ENCODE assay signal across 15 cellular contexts in the genomic region with DNA sequence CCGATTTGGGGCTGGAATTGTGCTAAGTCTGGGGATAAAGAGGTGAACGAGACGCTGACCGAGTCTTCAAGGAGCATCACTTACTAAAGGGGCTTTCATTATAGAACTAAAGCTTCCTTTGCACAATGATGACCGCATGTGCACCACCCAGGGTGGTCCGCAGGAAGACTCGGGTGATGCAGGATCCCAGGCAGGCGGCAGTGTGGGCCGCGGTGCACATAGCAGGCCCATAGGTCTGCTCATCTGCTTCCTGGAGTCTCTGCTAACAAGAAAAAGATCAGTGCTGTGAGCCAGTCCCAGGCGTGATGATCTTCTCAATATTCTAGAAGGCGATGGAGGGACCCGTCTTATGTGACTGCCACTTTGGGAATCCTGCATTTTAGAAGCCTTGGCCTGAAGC.
DNase-seq lines count a peak whose midpoint lies in the region; ATAC-seq and TF ChIP-seq lines count a peak whose summit lies in the region.
"Had no signal": no experiment of that assay in that cellular context is flagged by ENCODE, and none has a peak within 500 bp of the region (broad histone marks: within the 10 kb centered on the region; RNA-seq: fewer than 3 reads in every experiment).

No MANE protein-coding gene starts in this region.

- H3K4me1 Mint-ChIP-seq in glutamatergic neuron (ENCODE audit: low read depth, unreplicated experiment): peaks cover 11% of the 10 kb centered on the region
- H3K4me1 Mint-ChIP-seq: CD4-positive, alpha-beta memory T cell had no signal

- POLR2A ChIA-PET in Panc1 (lab: Charles Lee): no interaction called here

- intact Hi-C loops in Panc1 (cut with micrococcal nuclease; ENCODE audit: unreplicated experiment): no loop called here
- intact Hi-C loops in posterior vena cava (cut with DNase I): no loop called here

- BruUV-seq in Panc1 (replicated peaks; lab: Mats Ljungman, UMichigan): no TSS peak

- in situ Hi-C loops in Panc1 (cut with HindIII; ENCODE audit: low pct_unique_long_range_greater_than_20kb, low sequenced_read_pairs): no loop called here

- no peaks in the 10 kb centered on the region for H3F3A ChIP-seq in smooth muscle cell (ENCODE audit: low read depth)

- H3K27me3 ChIP-seq in BLaER1: no peaks in the 10 kb centered on the region
- no peaks in the 10 kb centered on the region for H3K27me3 ChIP-seq in Panc1 (ENCODE audit: control insufficient read depth, insufficient read depth, low read length)
- no peaks in the 10 kb centered on the region for H3K27me3 ChIP-seq in smooth muscle cell (ENCODE audit: low read depth)

- CTCF ChIA-PET in Panc1 (lab: Charles Lee): no interaction called here

- H3K4me3 Mint-ChIP-seq in glutamatergic neuron (ENCODE audit: unreplicated experiment): no peak overlapping the region
- H3K4me3 Mint-ChIP-seq: CD4-positive, alpha-beta memory T cell had no signal

- H3K4me3 ChIP-seq in BLaER1 (no peak overlapping the region), Panc1 (ENCODE audit: low read depth in 2 of 2, low read length in 2 of 2) (no peak overlapping the region), smooth muscle cell (no peak overlapping the region)
- H3K4me3 ChIP-seq: GM23248, HAP-1 had no signal

- ATAC-seq in Panc1: no peak

- H3K27ac ChIP-seq in BLaER1: peak overlapping the region; percentile 19
- H3K27ac ChIP-seq in Panc1 (ENCODE audit: low read length): peak overlapping the region; percentile 99
- no peak overlapping the region for H3K27ac ChIP-seq in smooth muscle cell (ENCODE audit: low read depth)
- H3K27ac ChIP-seq: 22Rv1, GM23248, HL-60 had no signal

- peaks cover 5% of the 10 kb centered on the region for H3K9me3 Mint-ChIP-seq in glutamatergic neuron (ENCODE audit: unreplicated experiment)

- H3K36me3 ChIP-seq in BLaER1 (no peaks in the 10 kb centered on the region), Panc1 (ENCODE audit: control insufficient read depth, insufficient read depth, low read length) (no peaks in the 10 kb centered on the region), smooth muscle cell (ENCODE audit: low read depth) (no peaks in the 10 kb centered on the region)
- H3K36me3 ChIP-seq: HAP-1 had no signal

- no peak overlapping the region for H2AFZ ChIP-seq in smooth muscle cell (ENCODE audit: low read depth)
- H2AFZ ChIP-seq: GM23248 had no signal

- TF ChIP-seq CTCF in Panc1 (IDR thresholded peaks at IDR 0.05): no peak
- no peak for TF ChIP-seq CTCF in glutamatergic neuron (IDR thresholded peaks at IDR 0.05; ENCODE audit: partially characterized antibody, unreplicated experiment)
- TF ChIP-seq CTCF in smooth muscle cell (IDR thresholded peaks at IDR 0.05; ENCODE audit: borderline replicate concordance, insufficient read depth, poor library complexity, severe bottlenecking): no peak

- DNase-seq in Panc1 (ENCODE audit: low read depth, low spot score) (no peak), glutamatergic neuron (peak; percentile 5), posterior vena cava (ENCODE audit: low spot score) (peak; percentile 40), dermis blood vessel endothelial cell (no peak), smooth muscle cell (lab: John Stamatoyannopoulos, UW; ENCODE audit: unreplicated experiment) (no peak)
- no peak for DNase-seq in stimulated activated naive CD4-positive, alpha-beta T cell (lab: John Stamatoyannopoulos, UW)
- DNase-seq: C1 segment of cervical spinal cord; CD4-positive, alpha-beta memory T cell; DMS79; EL; GM23248 had no signal

- H3K4me1 ChIP-seq in BLaER1: peaks cover 91% of the 10 kb centered on the region
- peaks cover 35% of the 10 kb centered on the region for H3K4me1 ChIP-seq in Panc1 (ENCODE audit: control insufficient read depth, insufficient read depth, low read length)
- H3K4me1 ChIP-seq in smooth muscle cell (ENCODE audit: low read depth): peaks cover 15% of the 10 kb centered on the region
- H3K4me1 ChIP-seq: HAP-1 had no signal

- WGBS in smooth muscle cell (ENCODE audit: low lambda C conversion rate): 98% methylated on average over 13 of the region's 13 CpGs

- H3K27me3 Mint-ChIP-seq in glutamatergic neuron (ENCODE audit: unreplicated experiment): no peaks in the 10 kb centered on the region

- peaks cover 19% of the 10 kb centered on the region for H3K36me3 Mint-ChIP-seq in glutamatergic neuron (ENCODE audit: unreplicated experiment)
- H3K36me3 Mint-ChIP-seq: CD4-positive, alpha-beta memory T cell had no signal

- H3K9me3 ChIP-seq in BLaER1 (peaks cover 9% of the 10 kb centered on the region; the same call in 1 of the 2 replicates), Panc1 (ENCODE audit: control insufficient read depth, insufficient read depth, low read depth, low read length) (no peaks in the 10 kb centered on the region), smooth muscle cell (replicated peaks; ENCODE audit: low read depth) (no peaks in the 10 kb centered on the region)
- H3K9me3 ChIP-seq: HAP-1 had no signal

- H3K9ac ChIP-seq in BLaER1: no peak overlapping the region
- no peak overlapping the region for H3K9ac ChIP-seq in smooth muscle cell (ENCODE audit: low read depth)
- H3K9ac ChIP-seq: GM23248 had no signal

- no peak overlapping the region for H3K27ac Mint-ChIP-seq in glutamatergic neuron (ENCODE audit: unreplicated experiment)
- H3K27ac Mint-ChIP-seq: CD4-positive, alpha-beta memory T cell had no signal

- no peaks in the 10 kb centered on the region for H4K20me1 ChIP-seq in BLaER1
- no peaks in the 10 kb centered on the region for H4K20me1 ChIP-seq in smooth muscle cell (ENCODE audit: low read depth)

- H3K4me2 ChIP-seq in BLaER1 (peak overlapping the region; percentile 56), smooth muscle cell (no peak overlapping the region)

- no peaks in the 10 kb centered on the region for H3K79me2 ChIP-seq in smooth muscle cell (ENCODE audit: low read depth)

Comparison
In these comparisons a context has a peak if more than half of its experiments do, and no peak if none do; other contexts are left out.
1. DNase-seq: peak in glutamatergic neuron (single experiment) and posterior vena cava (single experiment); none in Panc1 (single experiment), dermis blood vessel endothelial cell (single experiment), smooth muscle cell (single experiment) and stimulated activated naive CD4-positive, alpha-beta T cell (0 of 6).